18 cellular contexts compared by ENCODE assay signal in genomic region chr4:146061610-146062324, GRCh38.
"Had no signal": no experiment of that assay in that cellular context is flagged by ENCODE, and none has a peak within 500 bp of the region (broad histone marks: within the 10 kb centered on the region; RNA-seq: fewer than 3 reads in every experiment).

No MANE protein-coding gene starts in this region.

- H3K4me1 Mint-ChIP-seq: activated naive CD4-positive, alpha-beta T cell treated with anti-CD3 and anti-CD28 coated beads, Interleukin-2, amount 50 U/mL, for 24 hours; neural crest cell had no signal

- H3K27ac ChIP-seq: esophagus muscularis mucosa, gastroesophageal sphincter, heart left ventricle, right atrium auricular region, stomach had no signal

- H3K9me3 ChIP-seq: esophagus muscularis mucosa, gastroesophageal sphincter, heart left ventricle, right atrium auricular region, stomach had no signal

- H3K27me3 Mint-ChIP-seq: memory B cell, progenitor cell of endocrine pancreas had no signal

- H3K27me3 ChIP-seq: esophagus muscularis mucosa, right atrium auricular region, stomach had no signal

- ATAC-seq: gastroesophageal sphincter, heart left ventricle had no signal

- H3K27ac Mint-ChIP-seq: activated naive CD4-positive, alpha-beta T cell treated with anti-CD3 and anti-CD28 coated beads, Interleukin-2, amount 50 U/mL, for 24 hours; memory B cell; progenitor cell of endocrine pancreas had no signal

- H3K4me1 ChIP-seq: esophagus muscularis mucosa, gastroesophageal sphincter, right atrium auricular region, stomach had no signal

- H3K36me3 Mint-ChIP-seq: activated naive CD4-positive, alpha-beta T cell treated with anti-CD3 and anti-CD28 coated beads, Interleukin-2, amount 50 U/mL, for 24 hours; memory B cell had no signal

- H3K36me3 ChIP-seq: esophagus muscularis mucosa, gastroesophageal sphincter, heart left ventricle, right atrium auricular region, stomach had no signal

- H3K4me3 Mint-ChIP-seq: activated naive CD4-positive, alpha-beta T cell treated with anti-CD3 and anti-CD28 coated beads, Interleukin-2, amount 50 U/mL, for 24 hours; neural crest cell had no signal

- DNase-seq: activated CD4-positive, alpha-beta T cell treated with anti-CD3 and anti-CD28 coated beads for 1 hour; activated CD8-positive, alpha-beta memory T cell treated with anti-CD3 and anti-CD28 coated beads for 24 hours; activated CD8-positive, alpha-beta memory T cell treated with anti-CD3 and anti-CD28 coated beads, Interleukin-2, amount 50 U/mL, for 48 hours; activated effector memory CD4-positive, alpha-beta T cell treated with anti-CD3 and anti-CD28 coated beads, Interleukin-2, amount 50 U/mL, for 16 hours; activated T-cell treated with anti-CD3 and anti-CD28 coated beads, Interleukin-2, amount 50 U/mL, for 48 hours; dermis blood vessel endothelial cell; effector memory CD4-positive, alpha-beta T cell; heart left ventricle; stomach; T-helper 9 cell; trophoblast cell had no signal

- H3K4me3 ChIP-seq: esophagus muscularis mucosa, gastroesophageal sphincter, heart left ventricle, right atrium auricular region, stomach had no signal
